27 cellular contexts compared by ENCODE assay signal in genomic region chr20:60115452-60115851, GRCh38.
"Had no signal": no experiment of that assay in that cellular context is flagged by ENCODE, and none has a peak within 500 bp of the region (broad histone marks: within the 10 kb centered on the region; RNA-seq: fewer than 3 reads in every experiment).

No MANE protein-coding gene starts in this region.

- H3K27ac ChIP-seq: ovary, psoas muscle, skin epidermis, suprapubic skin, tibial artery had no signal

- H3K27me3 ChIP-seq: ovary, suprapubic skin had no signal

- H3K9me3 Mint-ChIP-seq: activated CD4-positive, alpha-beta memory T cell treated with anti-CD3 and anti-CD28 coated beads for 36 hours; activated CD4-positive, alpha-beta T cell treated with anti-CD3 and anti-CD28 coated beads, Interleukin-2, amount 10 ng/mL, durations not matched to agents 24 days and 14 days; activated naive CD4-positive, alpha-beta T cell treated with anti-CD3 and anti-CD28 coated beads, Interleukin-2, amount 10 ng/mL, durations not matched to agents 7 days and 5 days; activated naive CD8-positive, alpha-beta T cell treated with anti-CD3 and anti-CD28 coated beads, Interleukin-2, amount 10 ng/mL, durations not matched to agents 7 days and 5 days; effector memory CD8-positive, alpha-beta T cell; mesothelial cell of epicardium; naive B cell; stimulated activated effector memory CD8-positive, alpha-beta T cell treated with anti-CD3 and anti-CD28 coated beads, Interleukin-12 subunit alpha, Interleukin-12 subunit beta, amount 100 ng/mL, for 72 hours had no signal

- H3K36me3 Mint-ChIP-seq: activated CD4-positive, alpha-beta memory T cell treated with anti-CD3 and anti-CD28 coated beads for 36 hours; activated naive CD4-positive, alpha-beta T cell treated with anti-CD3 and anti-CD28 coated beads, Interleukin-2, amount 10 ng/mL, durations not matched to agents 7 days and 5 days; activated naive CD8-positive, alpha-beta T cell treated with anti-CD3 and anti-CD28 coated beads, Interleukin-2, amount 10 ng/mL, durations not matched to agents 7 days and 5 days; mesothelial cell of epicardium; naive B cell; stimulated activated effector memory CD8-positive, alpha-beta T cell treated with anti-CD3 and anti-CD28 coated beads, Interleukin-12 subunit alpha, Interleukin-12 subunit beta, amount 100 ng/mL, for 72 hours had no signal

- FAIRE-seq: islet of Langerhans had no signal

- H3K4me1 ChIP-seq: suprapubic skin, tibial artery had no signal

- DNase-seq: activated CD4-positive, alpha-beta memory T cell treated with anti-CD3 and anti-CD28 coated beads for 36 hours; activated CD4-positive, alpha-beta T cell treated with anti-CD3 and anti-CD28 coated beads, Interleukin-2, amount 10 ng/mL, durations not matched to agents 24 days and 14 days; activated CD4-positive, CD25-positive, alpha-beta regulatory T cell treated with anti-CD3 and anti-CD28 coated beads, Interleukin-2, amount 50 U/mL, for 72 hours; activated CD8-positive, alpha-beta memory T cell treated with anti-CD3 and anti-CD28 coated beads, Interleukin-2, amount 50 U/mL, for 4 hours; activated gamma-delta T cell; activated naive CD4-positive, alpha-beta T cell treated with anti-CD3 and anti-CD28 coated beads, Interleukin-2, amount 10 ng/mL, durations not matched to agents 7 days and 5 days; activated naive CD8-positive, alpha-beta T cell treated with anti-CD3 and anti-CD28 coated beads, Interleukin-2, amount 10 ng/mL, durations not matched to agents 7 days and 5 days; activated T-cell treated with anti-CD3 and anti-CD28 coated beads, Interleukin-2, amount 50 U/mL, for 1 hour; amygdala; caudate nucleus; cortex of kidney; effector memory CD8-positive, alpha-beta T cell; naive B cell; nephron progenitor cell; ovary; psoas muscle; stimulated activated CD4-positive, alpha-beta T cell treated with anti-CD3 and anti-CD28 coated beads, Interleukin-12 subunit alpha, Interleukin-12 subunit beta, amount 100 ng/mL, for 4 hours; stimulated activated CD4-positive, alpha-beta T cell treated with anti-CD3 and anti-CD28 coated beads, Interleukin-4, amount 100 ng/mL, for 24 hours; SW 1271; T-helper 17 cell; T1000 had no signal

- H3K27ac Mint-ChIP-seq: activated CD4-positive, alpha-beta memory T cell treated with anti-CD3 and anti-CD28 coated beads for 36 hours; activated CD4-positive, alpha-beta T cell treated with anti-CD3 and anti-CD28 coated beads, Interleukin-2, amount 10 ng/mL, durations not matched to agents 24 days and 14 days; activated naive CD4-positive, alpha-beta T cell treated with anti-CD3 and anti-CD28 coated beads, Interleukin-2, amount 10 ng/mL, durations not matched to agents 7 days and 5 days; activated naive CD8-positive, alpha-beta T cell treated with anti-CD3 and anti-CD28 coated beads, Interleukin-2, amount 10 ng/mL, durations not matched to agents 7 days and 5 days; effector memory CD8-positive, alpha-beta T cell; mesothelial cell of epicardium; naive B cell; nephron progenitor cell; stimulated activated effector memory CD8-positive, alpha-beta T cell treated with anti-CD3 and anti-CD28 coated beads, Interleukin-12 subunit alpha, Interleukin-12 subunit beta, amount 100 ng/mL, for 72 hours; T-helper 17 cell had no signal

- H3K36me3 ChIP-seq: ovary, suprapubic skin, tibial artery had no signal

- H3K27me3 Mint-ChIP-seq: effector memory CD8-positive, alpha-beta T cell had no signal

- H3K4me3 ChIP-seq: ovary, psoas muscle, skin epidermis, suprapubic skin, tibial artery had no signal

- ATAC-seq: effector memory CD8-positive, alpha-beta T cell; stimulated activated effector memory CD8-positive, alpha-beta T cell treated with anti-CD3 and anti-CD28 coated beads, Interleukin-12 subunit alpha, Interleukin-12 subunit beta, amount 100 ng/mL, for 72 hours; T-helper 17 cell had no signal

- H3K9me3 ChIP-seq: ovary, psoas muscle, suprapubic skin, tibial artery had no signal

- H3K4me3 Mint-ChIP-seq: activated CD4-positive, alpha-beta memory T cell treated with anti-CD3 and anti-CD28 coated beads for 36 hours; activated CD4-positive, alpha-beta T cell treated with anti-CD3 and anti-CD28 coated beads, Interleukin-2, amount 10 ng/mL, durations not matched to agents 24 days and 14 days; activated naive CD4-positive, alpha-beta T cell treated with anti-CD3 and anti-CD28 coated beads, Interleukin-2, amount 10 ng/mL, durations not matched to agents 7 days and 5 days; activated naive CD8-positive, alpha-beta T cell treated with anti-CD3 and anti-CD28 coated beads, Interleukin-2, amount 10 ng/mL, durations not matched to agents 7 days and 5 days; effector memory CD8-positive, alpha-beta T cell; mesothelial cell of epicardium; nephron progenitor cell; stimulated activated effector memory CD8-positive, alpha-beta T cell treated with anti-CD3 and anti-CD28 coated beads, Interleukin-12 subunit alpha, Interleukin-12 subunit beta, amount 100 ng/mL, for 72 hours; T-helper 17 cell had no signal

- H3K4me1 Mint-ChIP-seq: activated CD4-positive, alpha-beta T cell treated with anti-CD3 and anti-CD28 coated beads, Interleukin-2, amount 10 ng/mL, durations not matched to agents 24 days and 14 days; activated naive CD8-positive, alpha-beta T cell treated with anti-CD3 and anti-CD28 coated beads, Interleukin-2, amount 10 ng/mL, durations not matched to agents 7 days and 5 days; mesothelial cell of epicardium; T-helper 17 cell had no signal
